Comparison of ENCODE assay signal across 9 cellular contexts in genomic region chrX:22329783-22330182, GRCh38. TPM values are rescaled to one million over a fixed set of nuclear protein-coding genes. Genes with fewer than 3 reads are reported as not detected.
"Had no signal": no experiment of that assay in that cellular context is flagged by ENCODE, and none has a peak within 500 bp of the region (broad histone marks: within the 10 kb centered on the region; RNA-seq: fewer than 3 reads in every experiment).

No MANE protein-coding gene starts in this region.

- H3K4me1 Mint-ChIP-seq: GM23338, H9 had no signal

- ATAC-seq: GM23338, K562 had no signal

- H3K4me2 ChIP-seq: GM23338 had no signal

- H3K4me3 ChIP-seq: GM23338, K562 had no signal

- FAIRE-seq: H1, H54, HTR-8/SVneo, K562 had no signal

- H3K4me3 Mint-ChIP-seq: GM23338, H9 had no signal

- H3K27ac Mint-ChIP-seq: GM23338, H9 had no signal

- DNase-seq: H9, HCEC 1CT, IMR-90 had no signal

- H2AFZ ChIP-seq: GM23338 had no signal

RNA-seq across cellular contexts. Expression of gene CBLL2, which starts 57.1 kb away (rescaled TPM):
- total RNA-seq: GM23338, H1, H9, HT-29, IMR-90, K562 had no signal
